Comparison of ENCODE assay signal across 1 cellular context in genomic region chr16:4474192-4474961, GRCh38.
TF ChIP-seq lines count a peak whose summit lies in the region.

Gene NMRAL1 (minus strand): TSS chr16:4474625. CDS start chr16:4474132, 493 bp downstream.

TF ChIP-seq in HepG2, 621 proteins besides CTCF, POLR2A, EP300 and RAD21 (continued from another document and continues in another):
- TF ChIP-seq NCOA2 (CRISPR knock-in tag; IDR thresholded peaks at IDR 0.05) = no peak; the same call in 1 of the 2 replicates
- TF ChIP-seq, protein P1, sequence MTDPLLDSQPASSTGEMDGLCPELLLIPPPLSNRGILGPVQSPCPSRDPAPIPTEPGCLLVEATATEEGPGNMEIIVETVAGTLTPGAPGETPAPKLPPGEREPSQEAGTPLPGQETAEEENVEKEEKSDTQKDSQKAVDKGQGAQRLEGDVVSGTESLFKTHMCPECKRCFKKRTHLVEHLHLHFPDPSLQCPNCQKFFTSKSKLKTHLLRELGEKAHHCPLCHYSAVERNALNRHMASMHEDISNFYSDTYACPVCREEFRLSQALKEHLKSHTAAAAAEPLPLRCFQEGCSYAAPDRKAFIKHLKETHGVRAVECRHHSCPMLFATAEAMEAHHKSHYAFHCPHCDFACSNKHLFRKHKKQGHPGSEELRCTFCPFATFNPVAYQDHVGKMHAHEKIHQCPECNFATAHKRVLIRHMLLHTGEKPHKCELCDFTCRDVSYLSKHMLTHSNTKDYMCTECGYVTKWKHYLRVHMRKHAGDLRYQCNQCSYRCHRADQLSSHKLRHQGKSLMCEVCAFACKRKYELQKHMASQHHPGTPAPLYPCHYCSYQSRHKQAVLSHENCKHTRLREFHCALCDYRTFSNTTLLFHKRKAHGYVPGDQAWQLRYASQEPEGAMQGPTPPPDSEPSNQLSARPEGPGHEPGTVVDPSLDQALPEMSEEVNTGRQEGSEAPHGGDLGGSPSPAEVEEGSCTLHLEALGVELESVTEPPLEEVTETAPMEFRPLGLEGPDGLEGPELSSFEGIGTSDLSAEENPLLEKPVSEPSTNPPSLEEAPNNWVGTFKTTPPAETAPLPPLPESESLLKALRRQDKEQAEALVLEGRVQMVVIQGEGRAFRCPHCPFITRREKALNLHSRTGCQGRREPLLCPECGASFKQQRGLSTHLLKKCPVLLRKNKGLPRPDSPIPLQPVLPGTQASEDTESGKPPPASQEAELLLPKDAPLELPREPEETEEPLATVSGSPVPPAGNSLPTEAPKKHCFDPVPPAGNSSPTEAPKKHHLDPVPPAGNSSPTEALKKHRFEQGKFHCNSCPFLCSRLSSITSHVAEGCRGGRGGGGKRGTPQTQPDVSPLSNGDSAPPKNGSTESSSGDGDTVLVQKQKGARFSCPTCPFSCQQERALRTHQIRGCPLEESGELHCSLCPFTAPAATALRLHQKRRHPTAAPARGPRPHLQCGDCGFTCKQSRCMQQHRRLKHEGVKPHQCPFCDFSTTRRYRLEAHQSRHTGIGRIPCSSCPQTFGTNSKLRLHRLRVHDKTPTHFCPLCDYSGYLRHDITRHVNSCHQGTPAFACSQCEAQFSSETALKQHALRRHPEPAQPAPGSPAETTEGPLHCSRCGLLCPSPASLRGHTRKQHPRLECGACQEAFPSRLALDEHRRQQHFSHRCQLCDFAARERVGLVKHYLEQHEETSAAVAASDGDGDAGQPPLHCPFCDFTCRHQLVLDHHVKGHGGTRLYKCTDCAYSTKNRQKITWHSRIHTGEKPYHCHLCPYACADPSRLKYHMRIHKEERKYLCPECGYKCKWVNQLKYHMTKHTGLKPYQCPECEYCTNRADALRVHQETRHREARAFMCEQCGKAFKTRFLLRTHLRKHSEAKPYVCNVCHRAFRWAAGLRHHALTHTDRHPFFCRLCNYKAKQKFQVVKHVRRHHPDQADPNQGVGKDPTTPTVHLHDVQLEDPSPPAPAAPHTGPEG (CRISPR knock-in tag; IDR thresholded peaks at IDR 0.05) = no peak
- TF ChIP-seq, protein P2, sequence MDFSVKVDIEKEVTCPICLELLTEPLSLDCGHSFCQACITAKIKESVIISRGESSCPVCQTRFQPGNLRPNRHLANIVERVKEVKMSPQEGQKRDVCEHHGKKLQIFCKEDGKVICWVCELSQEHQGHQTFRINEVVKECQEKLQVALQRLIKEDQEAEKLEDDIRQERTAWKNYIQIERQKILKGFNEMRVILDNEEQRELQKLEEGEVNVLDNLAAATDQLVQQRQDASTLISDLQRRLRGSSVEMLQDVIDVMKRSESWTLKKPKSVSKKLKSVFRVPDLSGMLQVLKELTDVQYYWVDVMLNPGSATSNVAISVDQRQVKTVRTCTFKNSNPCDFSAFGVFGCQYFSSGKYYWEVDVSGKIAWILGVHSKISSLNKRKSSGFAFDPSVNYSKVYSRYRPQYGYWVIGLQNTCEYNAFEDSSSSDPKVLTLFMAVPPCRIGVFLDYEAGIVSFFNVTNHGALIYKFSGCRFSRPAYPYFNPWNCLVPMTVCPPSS (IDR thresholded peaks at IDR 0.05) = no peak
- no peak for TF ChIP-seq CCDC6 (CRISPR knock-in tag; IDR thresholded peaks at IDR 0.05)
- no peak for TF ChIP-seq ADNP (CRISPR knock-in tag; IDR thresholded peaks at IDR 0.05)
- TF ChIP-seq ARNT (IDR thresholded peaks at IDR 0.05) = no peak
- no peak for TF ChIP-seq TCF7 (IDR thresholded peaks at IDR 0.05; ENCODE audit: low read depth)
- no peak for TF ChIP-seq SRSF9 (IDR thresholded peaks at IDR 0.05; ENCODE audit: borderline replicate concordance, insufficient read depth, low read depth, low read length, poor library complexity, severe bottlenecking)
- peak; percentile 43; the same call in 1 of the 2 replicates for TF ChIP-seq MNT (IDR thresholded peaks at IDR 0.05)
- peak; percentile 59 for TF ChIP-seq GATAD1 (CRISPR knock-in tag; IDR thresholded peaks at IDR 0.05)
- TF ChIP-seq POLR2G (IDR thresholded peaks at IDR 0.05; ENCODE audit: low read depth, low read length) = peak; percentile 79
- no peak for TF ChIP-seq ZNF362 (CRISPR knock-in tag; IDR thresholded peaks at IDR 0.05; ENCODE audit: borderline replicate concordance)
- TF ChIP-seq, protein P3, sequence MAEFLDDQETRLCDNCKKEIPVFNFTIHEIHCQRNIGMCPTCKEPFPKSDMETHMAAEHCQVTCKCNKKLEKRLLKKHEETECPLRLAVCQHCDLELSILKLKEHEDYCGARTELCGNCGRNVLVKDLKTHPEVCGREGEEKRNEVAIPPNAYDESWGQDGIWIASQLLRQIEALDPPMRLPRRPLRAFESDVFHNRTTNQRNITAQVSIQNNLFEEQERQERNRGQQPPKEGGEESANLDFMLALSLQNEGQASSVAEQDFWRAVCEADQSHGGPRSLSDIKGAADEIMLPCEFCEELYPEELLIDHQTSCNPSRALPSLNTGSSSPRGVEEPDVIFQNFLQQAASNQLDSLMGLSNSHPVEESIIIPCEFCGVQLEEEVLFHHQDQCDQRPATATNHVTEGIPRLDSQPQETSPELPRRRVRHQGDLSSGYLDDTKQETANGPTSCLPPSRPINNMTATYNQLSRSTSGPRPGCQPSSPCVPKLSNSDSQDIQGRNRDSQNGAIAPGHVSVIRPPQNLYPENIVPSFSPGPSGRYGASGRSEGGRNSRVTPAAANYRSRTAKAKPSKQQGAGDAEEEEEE (CRISPR knock-in tag; IDR thresholded peaks at IDR 0.05; ENCODE audit: borderline replicate concordance) = no peak
- TF ChIP-seq, protein P4, sequence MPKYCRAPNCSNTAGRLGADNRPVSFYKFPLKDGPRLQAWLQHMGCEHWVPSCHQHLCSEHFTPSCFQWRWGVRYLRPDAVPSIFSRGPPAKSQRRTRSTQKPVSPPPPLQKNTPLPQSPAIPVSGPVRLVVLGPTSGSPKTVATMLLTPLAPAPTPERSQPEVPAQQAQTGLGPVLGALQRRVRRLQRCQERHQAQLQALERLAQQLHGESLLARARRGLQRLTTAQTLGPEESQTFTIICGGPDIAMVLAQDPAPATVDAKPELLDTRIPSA (CRISPR knock-in tag; IDR thresholded peaks at IDR 0.05; ENCODE audit: borderline replicate concordance) = no peak
- no peak for TF ChIP-seq REL (CRISPR knock-in tag; conservative IDR thresholded peaks at IDR 0.05)
- no peak for TF ChIP-seq XBP1 (CRISPR knock-in tag; IDR thresholded peaks at IDR 0.05)
- TF ChIP-seq IKZF1 (IDR thresholded peaks at IDR 0.05) = no peak
- TF ChIP-seq, protein P5, sequence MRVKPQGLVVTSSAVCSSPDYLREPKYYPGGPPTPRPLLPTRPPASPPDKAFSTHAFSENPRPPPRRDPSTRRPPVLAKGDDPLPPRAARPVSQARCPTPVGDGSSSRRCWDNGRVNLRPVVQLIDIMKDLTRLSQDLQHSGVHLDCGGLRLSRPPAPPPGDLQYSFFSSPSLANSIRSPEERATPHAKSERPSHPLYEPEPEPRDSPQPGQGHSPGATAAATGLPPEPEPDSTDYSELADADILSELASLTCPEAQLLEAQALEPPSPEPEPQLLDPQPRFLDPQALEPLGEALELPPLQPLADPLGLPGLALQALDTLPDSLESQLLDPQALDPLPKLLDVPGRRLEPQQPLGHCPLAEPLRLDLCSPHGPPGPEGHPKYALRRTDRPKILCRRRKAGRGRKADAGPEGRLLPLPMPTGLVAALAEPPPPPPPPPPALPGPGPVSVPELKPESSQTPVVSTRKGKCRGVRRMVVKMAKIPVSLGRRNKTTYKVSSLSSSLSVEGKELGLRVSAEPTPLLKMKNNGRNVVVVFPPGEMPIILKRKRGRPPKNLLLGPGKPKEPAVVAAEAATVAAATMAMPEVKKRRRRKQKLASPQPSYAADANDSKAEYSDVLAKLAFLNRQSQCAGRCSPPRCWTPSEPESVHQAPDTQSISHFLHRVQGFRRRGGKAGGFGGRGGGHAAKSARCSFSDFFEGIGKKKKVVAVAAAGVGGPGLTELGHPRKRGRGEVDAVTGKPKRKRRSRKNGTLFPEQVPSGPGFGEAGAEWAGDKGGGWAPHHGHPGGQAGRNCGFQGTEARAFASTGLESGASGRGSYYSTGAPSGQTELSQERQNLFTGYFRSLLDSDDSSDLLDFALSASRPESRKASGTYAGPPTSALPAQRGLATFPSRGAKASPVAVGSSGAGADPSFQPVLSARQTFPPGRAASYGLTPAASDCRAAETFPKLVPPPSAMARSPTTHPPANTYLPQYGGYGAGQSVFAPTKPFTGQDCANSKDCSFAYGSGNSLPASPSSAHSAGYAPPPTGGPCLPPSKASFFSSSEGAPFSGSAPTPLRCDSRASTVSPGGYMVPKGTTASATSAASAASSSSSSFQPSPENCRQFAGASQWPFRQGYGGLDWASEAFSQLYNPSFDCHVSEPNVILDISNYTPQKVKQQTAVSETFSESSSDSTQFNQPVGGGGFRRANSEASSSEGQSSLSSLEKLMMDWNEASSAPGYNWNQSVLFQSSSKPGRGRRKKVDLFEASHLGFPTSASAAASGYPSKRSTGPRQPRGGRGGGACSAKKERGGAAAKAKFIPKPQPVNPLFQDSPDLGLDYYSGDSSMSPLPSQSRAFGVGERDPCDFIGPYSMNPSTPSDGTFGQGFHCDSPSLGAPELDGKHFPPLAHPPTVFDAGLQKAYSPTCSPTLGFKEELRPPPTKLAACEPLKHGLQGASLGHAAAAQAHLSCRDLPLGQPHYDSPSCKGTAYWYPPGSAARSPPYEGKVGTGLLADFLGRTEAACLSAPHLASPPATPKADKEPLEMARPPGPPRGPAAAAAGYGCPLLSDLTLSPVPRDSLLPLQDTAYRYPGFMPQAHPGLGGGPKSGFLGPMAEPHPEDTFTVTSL (CRISPR knock-in tag; IDR thresholded peaks at IDR 0.05; ENCODE audit: borderline replicate concordance) = no peak
- no peak for TF ChIP-seq SCMH1 (CRISPR knock-in tag; IDR thresholded peaks at IDR 0.05; ENCODE audit: borderline replicate concordance)
- no peak for TF ChIP-seq EEA1 (CRISPR knock-in tag; IDR thresholded peaks at IDR 0.05; ENCODE audit: borderline replicate concordance)
- peak; percentile 93 for TF ChIP-seq ZNF687 (CRISPR knock-in tag; IDR thresholded peaks at IDR 0.05)
- TF ChIP-seq TCF12 (IDR thresholded peaks at IDR 0.05) = no peak
- TF ChIP-seq TCF12 (CRISPR knock-in tag; IDR thresholded peaks at IDR 0.05) = no peak
- TF ChIP-seq TEAD3 (CRISPR knock-in tag; optimal IDR thresholded peaks at IDR 0.05; ENCODE audit: borderline replicate concordance) = no peak
- peak; percentile 86; the same call in 1 of the 2 replicates for TF ChIP-seq PRDM10 (CRISPR knock-in tag; IDR thresholded peaks at IDR 0.05; ENCODE audit: low read depth)
- no peak for TF ChIP-seq AKAP8 (CRISPR knock-in tag; IDR thresholded peaks at IDR 0.05)
